ENCODE assay signal across 21 cellular contexts in genomic region chr6:153959281-153959680, GRCh38.
"Had no signal": no experiment of that assay in that cellular context is flagged by ENCODE, and none has a peak within 500 bp of the region (broad histone marks: within the 10 kb centered on the region; RNA-seq: fewer than 3 reads in every experiment).

No MANE protein-coding gene starts in this region.

- H3K27ac ChIP-seq: body of pancreas, parathyroid adenoma, right lobe of liver, skin epidermis, stomach, suprapubic skin, tibial nerve had no signal

- H3K27ac Mint-ChIP-seq: activated naive CD4-positive, alpha-beta T cell treated with anti-CD3 and anti-CD28 coated beads, Interleukin-2, amount 50 U/mL, for 24 hours; dendritic cell treated with granulocyte-macrophage colony-stimulating factor and Interleukin-4, amounts not matched to agents 40 ng/mL and 50 ng/mL, for 4 days; memory B cell; natural killer cell treated with Interleukin-12 subunit alpha and Interleukin-12 subunit beta and Interleukin-15 and Interleukin-18, amount 100 ng/mL, for 72 hours; stimulated activated memory B cell treated with anti-CD40 and anti-IgM and Interleukin-4, amounts not matched to agents 10 μg/mL and 1 μg/mL and 100 μg/mL, for 72 hours had no signal

- H2AFZ ChIP-seq: parathyroid adenoma had no signal

- H3K4me3 ChIP-seq: body of pancreas, right lobe of liver, skin epidermis, stomach, suprapubic skin, tibial nerve had no signal

- H3K36me3 Mint-ChIP-seq: activated naive CD4-positive, alpha-beta T cell treated with anti-CD3 and anti-CD28 coated beads, Interleukin-2, amount 50 U/mL, for 24 hours; memory B cell; natural killer cell treated with Interleukin-12 subunit alpha and Interleukin-12 subunit beta and Interleukin-15 and Interleukin-18, amount 100 ng/mL, for 72 hours; stimulated activated memory B cell treated with anti-CD40 and anti-IgM and Interleukin-4, amounts not matched to agents 10 μg/mL and 1 μg/mL and 100 μg/mL, for 72 hours had no signal

- H3K4me1 ChIP-seq: body of pancreas, parathyroid adenoma, right lobe of liver, stomach, suprapubic skin had no signal

- H3K9me3 ChIP-seq: body of pancreas, right lobe of liver, stomach had no signal

- H3K4me1 Mint-ChIP-seq: memory B cell; stimulated activated memory B cell treated with anti-CD40 and anti-IgM and Interleukin-4, amounts not matched to agents 10 μg/mL and 1 μg/mL and 100 μg/mL, for 72 hours had no signal

- DNase-seq: activated gamma-delta T cell treated with Interleukin-2 at 50 U/mL for 16 hours; activated T-cell treated with anti-CD3 and anti-CD28 coated beads, Interleukin-2, amount 50 U/mL, for 1 hour; anterior cingulate cortex; body of pancreas; effector CD4-positive, alpha-beta T cell; glutamatergic neuron; hippocampal formation; left cardiac atrium; right lobe of liver; stimulated activated CD4-positive, alpha-beta T cell treated with anti-CD3 and anti-CD28 coated beads, Interleukin-2, amount 100 ng/mL, for 24 hours; stomach had no signal

- H3K9ac ChIP-seq: parathyroid adenoma had no signal

- ATAC-seq: body of pancreas; esophagus mucosa; left cardiac atrium; natural killer cell treated with Interleukin-12 subunit alpha and Interleukin-12 subunit beta and Interleukin-15 and Interleukin-18, amount 100 ng/mL, for 72 hours; right lobe of liver; stimulated activated memory B cell treated with anti-CD40 and anti-IgM and Interleukin-4, amounts not matched to agents 10 μg/mL and 1 μg/mL and 100 μg/mL, for 72 hours had no signal

- H3K27me3 Mint-ChIP-seq: activated naive CD4-positive, alpha-beta T cell treated with anti-CD3 and anti-CD28 coated beads, Interleukin-2, amount 50 U/mL, for 24 hours; dendritic cell treated with granulocyte-macrophage colony-stimulating factor and Interleukin-4, amounts not matched to agents 40 ng/mL and 50 ng/mL, for 4 days; memory B cell; natural killer cell treated with Interleukin-12 subunit alpha and Interleukin-12 subunit beta and Interleukin-15 and Interleukin-18, amount 100 ng/mL, for 72 hours; stimulated activated memory B cell treated with anti-CD40 and anti-IgM and Interleukin-4, amounts not matched to agents 10 μg/mL and 1 μg/mL and 100 μg/mL, for 72 hours had no signal

- H3K27me3 ChIP-seq: body of pancreas, right lobe of liver, stomach, suprapubic skin, tibial nerve had no signal

- H3K9me3 Mint-ChIP-seq: activated naive CD4-positive, alpha-beta T cell treated with anti-CD3 and anti-CD28 coated beads, Interleukin-2, amount 50 U/mL, for 24 hours had no signal

- H3K36me3 ChIP-seq: right lobe of liver, stomach, suprapubic skin, tibial nerve had no signal

- H3K4me3 Mint-ChIP-seq: activated naive CD4-positive, alpha-beta T cell treated with anti-CD3 and anti-CD28 coated beads, Interleukin-2, amount 50 U/mL, for 24 hours; dendritic cell treated with granulocyte-macrophage colony-stimulating factor and Interleukin-4, amounts not matched to agents 40 ng/mL and 50 ng/mL, for 4 days; memory B cell; natural killer cell treated with Interleukin-12 subunit alpha and Interleukin-12 subunit beta and Interleukin-15 and Interleukin-18, amount 100 ng/mL, for 72 hours; stimulated activated memory B cell treated with anti-CD40 and anti-IgM and Interleukin-4, amounts not matched to agents 10 μg/mL and 1 μg/mL and 100 μg/mL, for 72 hours had no signal

- H3K79me2 ChIP-seq: parathyroid adenoma had no signal
